ENCODE assay signal across 1 cellular context in genomic region chr17:44871546-44871945, GRCh38.
TF ChIP-seq lines count a peak whose summit lies in the region.

No MANE protein-coding gene starts in this region.

TF ChIP-seq in WTC11, 78 proteins besides CTCF, POLR2A, EP300 and RAD21 (continued from another document):
- TF ChIP-seq PRDM15 (CRISPR knock-in tag; IDR thresholded peaks at IDR 0.05) (no peak), OVOL2 (CRISPR knock-in tag; IDR thresholded peaks at IDR 0.05; ENCODE audit: borderline replicate concordance) (no peak), ZNF317 (CRISPR knock-in tag; IDR thresholded peaks at IDR 0.05; ENCODE audit: borderline replicate concordance, low read depth) (no peak), ATF6 (CRISPR knock-in tag; IDR thresholded peaks at IDR 0.05) (no peak), ATF1 (CRISPR knock-in tag; IDR thresholded peaks at IDR 0.05) (no peak), ZNF232 (CRISPR knock-in tag; IDR thresholded peaks at IDR 0.05) (no peak), ZNF281 (CRISPR knock-in tag; IDR thresholded peaks at IDR 0.05) (no peak), ERG (CRISPR knock-in tag; IDR thresholded peaks at IDR 0.05) (no peak), HMGA2 (CRISPR knock-in tag; IDR thresholded peaks at IDR 0.05) (no peak), USF2 (CRISPR knock-in tag; IDR thresholded peaks at IDR 0.05) (no peak), E2F1 (CRISPR knock-in tag; IDR thresholded peaks at IDR 0.05) (no peak), KAT7 (CRISPR knock-in tag; IDR thresholded peaks at IDR 0.05; ENCODE audit: borderline replicate concordance) (no peak)
